In the genomic region with DNA sequence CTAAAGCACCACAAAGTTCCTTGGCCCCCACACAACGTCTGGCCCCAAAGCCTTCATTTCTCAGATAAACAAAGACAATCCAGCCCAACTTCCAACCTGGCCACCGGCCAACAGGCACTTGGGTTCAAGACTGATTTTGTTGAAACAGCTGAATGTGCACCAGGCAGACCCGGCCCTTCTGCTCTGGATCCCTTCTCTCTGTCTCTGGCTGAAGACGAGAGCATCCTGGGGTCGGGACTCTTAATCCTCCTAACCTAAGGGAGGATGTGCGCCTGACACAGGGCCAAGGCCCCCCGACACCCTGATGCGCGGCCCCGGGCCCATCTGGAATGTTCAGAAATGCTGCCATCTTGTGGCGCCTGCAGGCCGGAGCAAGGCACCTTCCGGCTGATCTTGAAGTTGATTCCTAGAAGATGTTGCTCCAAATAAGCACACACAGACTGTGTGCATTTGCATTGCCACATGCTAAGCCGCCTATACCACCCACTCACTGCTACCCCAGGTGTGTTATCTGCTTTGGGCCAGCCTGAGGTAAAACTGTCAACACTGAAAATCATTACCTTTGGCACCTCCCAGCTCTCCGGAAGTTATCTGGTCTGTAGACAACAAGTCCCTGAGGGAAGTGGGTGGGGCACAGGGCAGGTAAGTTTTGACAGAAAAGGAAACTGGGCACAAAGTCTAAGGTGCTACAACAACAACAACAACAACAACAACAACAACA, we compare ENCODE assay signal across 1 cellular context.
TF ChIP-seq lines count a peak whose summit lies in the region.

No MANE protein-coding gene starts in this region.

TF ChIP-seq in K562, 482 proteins besides CTCF, POLR2A, EP300 and RAD21 (continued from another document):
- TF ChIP-seq BDP1 (IDR thresholded peaks at IDR 0.05; ENCODE audit: insufficient read depth, insufficient read length) = no peak
- TF ChIP-seq U2AF2 (optimal IDR thresholded peaks at IDR 0.05; ENCODE audit: low read depth, low read length) = no peak
- no peak for TF ChIP-seq FOS (IDR thresholded peaks at IDR 0.05; ENCODE audit: extremely low read depth, insufficient read length)
- no peak for TF ChIP-seq ARHGAP35 (IDR thresholded peaks at IDR 0.05; ENCODE audit: partially characterized antibody)
- TF ChIP-seq, protein P1, sequence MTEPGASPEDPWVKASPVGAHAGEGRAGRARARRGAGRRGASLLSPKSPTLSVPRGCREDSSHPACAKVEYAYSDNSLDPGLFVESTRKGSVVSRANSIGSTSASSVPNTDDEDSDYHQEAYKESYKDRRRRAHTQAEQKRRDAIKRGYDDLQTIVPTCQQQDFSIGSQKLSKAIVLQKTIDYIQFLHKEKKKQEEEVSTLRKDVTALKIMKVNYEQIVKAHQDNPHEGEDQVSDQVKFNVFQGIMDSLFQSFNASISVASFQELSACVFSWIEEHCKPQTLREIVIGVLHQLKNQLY (CRISPR knock-in tag; conservative IDR thresholded peaks at IDR 0.05) = no peak
- no peak for TF ChIP-seq ZNF449 (CRISPR knock-in tag; IDR thresholded peaks at IDR 0.05)
- TF ChIP-seq YBX1 (IDR thresholded peaks at IDR 0.05) = no peak
- no peak for TF ChIP-seq ZNF592 (IDR thresholded peaks at IDR 0.05)
- TF ChIP-seq SMAD1 (IDR thresholded peaks at IDR 0.05; ENCODE audit: low read depth, low read length, partially characterized antibody) = no peak
- TF ChIP-seq ZNF121 (CRISPR knock-in tag; conservative IDR thresholded peaks at IDR 0.05) = no peak
- TF ChIP-seq STAT5B (CRISPR knock-in tag; IDR thresholded peaks at IDR 0.05) = no peak
- TF ChIP-seq TCF3 (CRISPR knock-in tag; IDR thresholded peaks at IDR 0.05) = no peak
- no peak for TF ChIP-seq XRCC4 (IDR thresholded peaks at IDR 0.05; ENCODE audit: extremely low read depth, insufficient read depth, insufficient read length)
- TF ChIP-seq ZC3H11A (IDR thresholded peaks at IDR 0.05; ENCODE audit: low read depth, low read length) = no peak
- TF ChIP-seq SETDB1 (IDR thresholded peaks at IDR 0.05; ENCODE audit: low read length) = no peak
- TF ChIP-seq CTCFL (IDR thresholded peaks at IDR 0.05; ENCODE audit: borderline replicate concordance, insufficient read depth, low read depth, low read length, poor library complexity, severe bottlenecking) = peak; percentile 31
- TF ChIP-seq ZBTB33 (CRISPR knock-in tag; IDR thresholded peaks at IDR 0.05) = no peak
- no peak for TF ChIP-seq ILK (tag; IDR thresholded peaks at IDR 0.05; ENCODE audit: borderline replicate concordance, low read depth)
- TF ChIP-seq E2F4 (CRISPR knock-in tag; IDR thresholded peaks at IDR 0.05; ENCODE audit: low read depth) = no peak
